ENCODE assay signal across 25 cellular contexts in genomic region chr13:48490241-48490640, GRCh38. TPM values are rescaled to one million over a fixed set of nuclear protein-coding genes. Genes with fewer than 3 reads are reported as not detected.
DNase-seq lines count a peak whose midpoint lies in the region; ATAC-seq and TF ChIP-seq lines count a peak whose summit lies in the region.
"Had no signal": no experiment of that assay in that cellular context is flagged by ENCODE, and none has a peak within 500 bp of the region (broad histone marks: within the 10 kb centered on the region; RNA-seq: fewer than 3 reads in every experiment).

No MANE protein-coding gene starts in this region.

- peak overlapping the region; percentile 81 for H3K27ac ChIP-seq in effector memory CD4-positive, alpha-beta T cell (ENCODE audit: insufficient read depth, low read length, poor library complexity, severe bottlenecking)
- H3K27ac ChIP-seq in breast epithelium: no peak overlapping the region
- H3K27ac ChIP-seq: SJSA1 had no signal

- no peak for TF ChIP-seq POLR2A in breast epithelium (IDR thresholded peaks at IDR 0.05)

- H3K27me3 ChIP-seq in Loucy (ENCODE audit: insufficient read depth, low read length, poor library complexity, severe bottlenecking) (no peaks in the 10 kb centered on the region), breast epithelium (no peaks in the 10 kb centered on the region)
- H3K27me3 ChIP-seq in effector memory CD4-positive, alpha-beta T cell (replicated peaks; ENCODE audit: control insufficient read depth, insufficient read depth, low read length, poor library complexity, severe bottlenecking): no peaks in the 10 kb centered on the region
- H3K27me3 ChIP-seq: Peyer's patch, sigmoid colon, SJSA1 had no signal

- H3F3A ChIP-seq in Loucy (ENCODE audit: low read depth): peaks cover 9% of the 10 kb centered on the region

- H3K36me3 Mint-ChIP-seq in stimulated activated naive CD8-positive, alpha-beta T cell treated with anti-CD3 and anti-CD28 coated beads, Interleukin-15, Interleukin-2, amounts not matched to agents 100 ng/mL and 50 ng/mL, for 24 hours (ENCODE audit: low read depth): peaks cover 22% of the 10 kb centered on the region

- H3K36me3 ChIP-seq in Loucy (ENCODE audit: insufficient read depth, low read length) (no peaks in the 10 kb centered on the region; the same call in 1 of the 2 replicates), breast epithelium (no peaks in the 10 kb centered on the region)
- H3K36me3 ChIP-seq in effector memory CD4-positive, alpha-beta T cell (ENCODE audit: control insufficient read depth, insufficient read depth, low read length): no peaks in the 10 kb centered on the region
- H3K36me3 ChIP-seq: Peyer's patch, sigmoid colon had no signal

- H3K4me3 ChIP-seq in Loucy (ENCODE audit: low read length, poor library complexity, severe bottlenecking) (peak overlapping the region; percentile 77), foreskin fibroblast (ENCODE audit: low read depth in 1 of 2, low read length in 2 of 2) (no peak overlapping the region), breast epithelium (no peak overlapping the region)
- peak overlapping the region; percentile 45 for H3K4me3 ChIP-seq in effector memory CD4-positive, alpha-beta T cell (ENCODE audit: insufficient read depth, low read depth, low read length, poor library complexity, severe bottlenecking)
- H3K4me3 ChIP-seq: mucosa of descending colon, Peyer's patch, sigmoid colon, SJSA1 had no signal

- no peak overlapping the region for H2AFZ ChIP-seq in Loucy (ENCODE audit: low read length)

- no peaks in the 10 kb centered on the region for H3K27me3 Mint-ChIP-seq in stimulated activated naive CD8-positive, alpha-beta T cell treated with anti-CD3 and anti-CD28 coated beads, Interleukin-15, Interleukin-2, amounts not matched to agents 100 ng/mL and 50 ng/mL, for 24 hours
- no peaks in the 10 kb centered on the region for H3K27me3 Mint-ChIP-seq in stimulated activated naive CD8-positive, alpha-beta T cell treated with anti-CD3 and anti-CD28 coated beads, Interleukin-15, amount 100 ng/mL, for 72 hours
- H3K27me3 Mint-ChIP-seq: activated CD4-positive, alpha-beta T cell treated with anti-CD3 and anti-CD28 coated beads, Interleukin-2, amount 10 ng/mL, durations not matched to agents 24 days and 14 days had no signal

- no peak for DNase-seq in stimulated activated naive CD8-positive, alpha-beta T cell treated with anti-CD3 and anti-CD28 coated beads, Interleukin-15, amount 100 ng/mL, for 72 hours
- DNase-seq in effector memory CD4-positive, alpha-beta T cell: no peak
- no peak for DNase-seq in foreskin fibroblast
- DNase-seq in activated naive CD4-positive, alpha-beta T cell (lab: John Stamatoyannopoulos, UW): no peak
- DNase-seq in breast epithelium (ENCODE audit: low spot score in 2 of 2): no peak
- DNase-seq: activated CD4-positive, alpha-beta T cell treated with anti-CD3 and anti-CD28 coated beads, Interleukin-2, amount 10 ng/mL, durations not matched to agents 24 days and 14 days; activated gamma-delta T cell treated with Interleukin-2 at 50 U/mL for 16 hours; aorta; CD8-positive, alpha-beta T cell; central memory CD4-positive, alpha-beta T cell; erythroblast; foreskin melanocyte; islet precursor cell; KG1; mucosa of descending colon; NCI-H2029; NCI-H345; Peyer's patch; sigmoid colon had no signal

- peaks cover 52% of the 10 kb centered on the region for H3K79me2 ChIP-seq in Loucy (ENCODE audit: insufficient read depth, low read length)

- peaks cover 87% of the 10 kb centered on the region for H3K4me1 ChIP-seq in Loucy (ENCODE audit: insufficient read depth, low read length, poor library complexity, severe bottlenecking)
- peaks cover 32% of the 10 kb centered on the region for H3K4me1 ChIP-seq in effector memory CD4-positive, alpha-beta T cell (ENCODE audit: control insufficient read depth, insufficient read depth, low read length, poor library complexity, severe bottlenecking)
- peaks cover 0 to 14% of the 10 kb centered on the region in 2 donors for H3K4me1 ChIP-seq in breast epithelium
- H3K4me1 ChIP-seq: SJSA1 had no signal

- peaks cover 6% of the 10 kb centered on the region for H3K4me1 Mint-ChIP-seq in stimulated activated naive CD8-positive, alpha-beta T cell treated with anti-CD3 and anti-CD28 coated beads, Interleukin-15, Interleukin-2, amounts not matched to agents 100 ng/mL and 50 ng/mL, for 24 hours (ENCODE audit: low read depth)
- peaks cover 11% of the 10 kb centered on the region for H3K4me1 Mint-ChIP-seq in stimulated activated naive CD8-positive, alpha-beta T cell treated with anti-CD3 and anti-CD28 coated beads, Interleukin-15, amount 100 ng/mL, for 72 hours

- H3K9ac ChIP-seq in Loucy (ENCODE audit: low read depth, low read length, poor library complexity, severe bottlenecking): peak overlapping the region; percentile 95

- no peaks in the 10 kb centered on the region for H3K9me2 ChIP-seq in Loucy (replicated peaks; ENCODE audit: low read depth, low read length)

- TF ChIP-seq CTCF in Loucy (conservative IDR thresholded peaks at IDR 0.05; ENCODE audit: low read length) (no peak), foreskin fibroblast (IDR thresholded peaks at IDR 0.05; ENCODE audit: low read depth, low read length) (no peak), breast epithelium (IDR thresholded peaks at IDR 0.05) (no peak)

- no peaks in the 10 kb centered on the region for H3K9me3 Mint-ChIP-seq in stimulated activated naive CD8-positive, alpha-beta T cell treated with anti-CD3 and anti-CD28 coated beads, Interleukin-15, Interleukin-2, amounts not matched to agents 100 ng/mL and 50 ng/mL, for 24 hours
- H3K9me3 Mint-ChIP-seq in stimulated activated naive CD8-positive, alpha-beta T cell treated with anti-CD3 and anti-CD28 coated beads, Interleukin-15, amount 100 ng/mL, for 72 hours: no peaks in the 10 kb centered on the region
- H3K9me3 Mint-ChIP-seq: CD8-positive, alpha-beta T cell; T-helper 1 cell treated with Interleukin-12 subunit alpha and Interleukin-12 subunit beta and Interleukin-4 antibody, amounts not matched to agents 30 μg/mL and 1 μg/mL, for 36 hours had no signal

- intact Hi-C loops in breast epithelium (cut with DNase I; ENCODE audit: low total_unique reads): no loop called here

- H3K9me3 ChIP-seq in Loucy (ENCODE audit: insufficient read depth, low read depth, low read length) (0 out of 2 replicates have a peak, but pooled peaks cover 6% of the 10 kb centered on the region), breast epithelium (no peaks in the 10 kb centered on the region)
- no peaks in the 10 kb centered on the region for H3K9me3 ChIP-seq in effector memory CD4-positive, alpha-beta T cell (ENCODE audit: control insufficient read depth, low read length)
- H3K9me3 ChIP-seq: mucosa of descending colon, Peyer's patch, sigmoid colon, SJSA1 had no signal

- no peak for ATAC-seq in stimulated activated naive CD8-positive, alpha-beta T cell treated with anti-CD3 and anti-CD28 coated beads, Interleukin-15, amount 100 ng/mL, for 72 hours
- no peak for ATAC-seq in GM19035 (IDR thresholded peaks at IDR 0.05; ENCODE audit: unreplicated experiment)
- ATAC-seq: CD8-positive, alpha-beta T cell; mucosa of descending colon had no signal

- no peak overlapping the region for H3K4me3 Mint-ChIP-seq in stimulated activated naive CD8-positive, alpha-beta T cell treated with anti-CD3 and anti-CD28 coated beads, Interleukin-15, Interleukin-2, amounts not matched to agents 100 ng/mL and 50 ng/mL, for 24 hours
- no peak overlapping the region for H3K4me3 Mint-ChIP-seq in stimulated activated naive CD8-positive, alpha-beta T cell treated with anti-CD3 and anti-CD28 coated beads, Interleukin-15, amount 100 ng/mL, for 72 hours
- H3K4me3 Mint-ChIP-seq: activated CD4-positive, alpha-beta T cell treated with anti-CD3 and anti-CD28 coated beads, Interleukin-2, amount 10 ng/mL, durations not matched to agents 24 days and 14 days; CD8-positive, alpha-beta T cell; neural crest cell; T-helper 1 cell treated with Interleukin-12 subunit alpha and Interleukin-12 subunit beta and Interleukin-4 antibody, amounts not matched to agents 30 μg/mL and 1 μg/mL, for 36 hours had no signal

- H3K27ac Mint-ChIP-seq in stimulated activated naive CD8-positive, alpha-beta T cell treated with anti-CD3 and anti-CD28 coated beads, Interleukin-15, Interleukin-2, amounts not matched to agents 100 ng/mL and 50 ng/mL, for 24 hours: peak overlapping the region; percentile 12
- H3K27ac Mint-ChIP-seq in stimulated activated naive CD8-positive, alpha-beta T cell treated with anti-CD3 and anti-CD28 coated beads, Interleukin-15, amount 100 ng/mL, for 72 hours: no peak overlapping the region
- H3K27ac Mint-ChIP-seq: activated CD4-positive, alpha-beta T cell treated with anti-CD3 and anti-CD28 coated beads, Interleukin-2, amount 10 ng/mL, durations not matched to agents 24 days and 14 days had no signal

- no peaks in the 10 kb centered on the region for H4K20me1 ChIP-seq in Loucy (ENCODE audit: insufficient read depth, low read length, poor library complexity, severe bottlenecking)

- H3K4me2 ChIP-seq in Loucy (ENCODE audit: low read depth, low read length, poor library complexity, severe bottlenecking): peak overlapping the region; percentile 89

RNA-seq across cellular contexts. Expression of gene RCBTB2, which starts 42.6 kb away (rescaled TPM):
- total RNA-seq in breast epithelium: 10 to 100 TPM; 10.8 to 16.1 (median 14.9) TPM

Comparison
In these comparisons a context has a peak if more than half of its experiments do, and no peak if none do; other contexts are left out.
1. H3K4me3 ChIP-seq: peak in Loucy (single experiment) and effector memory CD4-positive, alpha-beta T cell (single experiment); none in foreskin fibroblast (0 of 2) and breast epithelium (0 of 3).